In the genomic region with DNA sequence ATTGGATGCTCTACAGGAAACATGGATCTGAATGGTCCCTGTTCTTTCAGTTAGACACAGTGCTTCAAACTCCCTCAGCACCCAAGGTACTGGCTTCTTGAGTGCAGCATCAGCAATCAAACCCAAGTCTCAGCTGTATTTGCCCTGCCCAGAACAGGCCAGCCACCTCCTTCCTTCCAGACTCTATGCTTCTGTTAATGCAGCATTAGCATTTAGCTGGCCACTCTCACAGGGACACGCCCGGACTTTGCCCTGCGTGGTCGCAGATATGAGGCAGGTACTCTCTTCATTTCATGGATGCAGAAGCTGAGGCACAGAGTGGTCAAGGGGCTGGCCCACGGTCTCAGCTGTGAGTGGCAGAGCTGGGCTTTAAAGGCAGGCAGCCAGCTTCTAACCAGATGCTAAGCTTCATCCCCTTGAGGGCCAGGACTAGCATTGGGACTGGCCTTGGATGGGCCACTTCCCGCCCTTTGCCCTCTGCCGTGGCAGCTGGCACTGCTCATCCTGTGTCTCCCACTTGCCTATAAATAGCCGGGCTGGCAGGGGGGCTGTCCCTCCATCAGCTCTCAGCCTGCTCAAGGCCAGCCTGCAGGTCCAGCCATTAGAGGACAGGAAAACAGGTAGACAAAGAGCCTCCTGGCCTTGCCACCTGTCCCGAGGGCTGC, we compare ENCODE assay signal across 29 cellular contexts. TPM values are rescaled to one million over a fixed set of nuclear protein-coding genes. Genes with fewer than 3 reads are reported as not detected.
DNase-seq lines count a peak whose midpoint lies in the region; ATAC-seq, FAIRE-seq and TF ChIP-seq lines count a peak whose summit lies in the region.
"Had no signal": no experiment of that assay in that cellular context is flagged by ENCODE, and none has a peak within 500 bp of the region (broad histone marks: within the 10 kb centered on the region; RNA-seq: fewer than 3 reads in every experiment).

No MANE protein-coding gene starts in this region.

- H3K27ac ChIP-seq in SJCRH30: no peak overlapping the region
- H3K27ac ChIP-seq in HepG2 (ENCODE audit: extremely low read length, insufficient read depth, low read length): no peak overlapping the region
- H3K27ac ChIP-seq: colonic mucosa, GM23248, HL-60, neutrophil, thoracic aorta had no signal

- H4K20me1 ChIP-seq in HepG2 (ENCODE audit: insufficient read depth, low read length): no peaks in the 10 kb centered on the region

- H3K4me1 Mint-ChIP-seq in activated CD4-positive, alpha-beta T cell treated with anti-CD3 and anti-CD28 coated beads, Interleukin-2, amount 10 ng/mL, durations not matched to agents 24 days and 14 days: peaks cover 4% of the 10 kb centered on the region

- TF ChIP-seq EP300 in HepG2 (IDR thresholded peaks at IDR 0.05; ENCODE audit: low read depth in 2 of 2, low read length in 2 of 2): no peak
- no peak for TF ChIP-seq EP300 in HepG2 (CRISPR knock-in tag; IDR thresholded peaks at IDR 0.05; ENCODE audit: borderline replicate concordance)

- in situ Hi-C loops in HepG2 (cut with HindIII; ENCODE audit: extremely low pct_ligation_motif_present, low pct_unique_long_range_greater_than_20kb): no loop called here

- DNase-seq in COLO668 (lab: John Stamatoyannopoulos, UW; ENCODE audit: unreplicated experiment) (peak; percentile 88), DMS 273 treated with DMSO at 0.1 percent for 48 hours (lab: John Stamatoyannopoulos, UW) (peak; percentile 22), SJCRH30 (peak; percentile 55 to 66), HepG2 (ENCODE audit: low spot score) (no peak), islet precursor cell (no peak)
- DNase-seq in activated CD4-positive, alpha-beta T cell treated with anti-CD3 and anti-CD28 coated beads, Interleukin-2, amount 10 ng/mL, durations not matched to agents 24 days and 14 days: no peak
- DNase-seq: activated CD4-positive, alpha-beta memory T cell treated with anti-CD3 and anti-CD28 coated beads for 36 hours; CD4-positive, CD25-positive, alpha-beta regulatory T cell; colonic mucosa; effector CD8-positive, alpha-beta T cell; GM23248; head of caudate nucleus; HFFc6; mesendoderm; NCI-H1930; NCI-H226; stimulated activated naive CD8-positive, alpha-beta T cell treated with anti-CD3 and anti-CD28 coated beads, Interleukin-15, Interleukin-2, amounts not matched to agents 100 U/mL and 50 U/mL, for 24 hours had no signal

- H3K4me3 Mint-ChIP-seq in activated CD4-positive, alpha-beta T cell treated with anti-CD3 and anti-CD28 coated beads, Interleukin-2, amount 10 ng/mL, durations not matched to agents 24 days and 14 days: no peak overlapping the region
- H3K4me3 Mint-ChIP-seq: activated CD4-positive, alpha-beta memory T cell treated with anti-CD3 and anti-CD28 coated beads for 36 hours; activated naive CD4-positive, alpha-beta T cell treated with anti-CD3 and anti-CD28 coated beads, Interleukin-2, amount 50 U/mL, for 24 hours; activated T-helper 17 cell treated with anti-CD3 and anti-CD28 coated beads, Interleukin-2, amount 50 U/mL, for 72 hours; CD4-positive, CD25-positive, alpha-beta regulatory T cell; HFFc6 had no signal

- H3K79me2 ChIP-seq in HepG2 (ENCODE audit: insufficient read depth, low read length): no peaks in the 10 kb centered on the region

- peaks cover 5% of the 10 kb centered on the region; the same call in 1 of the 2 replicates for H3K4me1 ChIP-seq in SJCRH30
- H3K4me1 ChIP-seq in HepG2 (ENCODE audit: insufficient read depth, low read length): peaks cover 83% of the 10 kb centered on the region

- H3K4me2 ChIP-seq in HepG2 (ENCODE audit: low read depth, low read length): peak overlapping the region; percentile 80

- no peaks in the 10 kb centered on the region for H3K27me3 Mint-ChIP-seq in activated CD4-positive, alpha-beta T cell treated with anti-CD3 and anti-CD28 coated beads, Interleukin-2, amount 10 ng/mL, durations not matched to agents 24 days and 14 days
- H3K27me3 Mint-ChIP-seq: activated CD4-positive, alpha-beta memory T cell treated with anti-CD3 and anti-CD28 coated beads for 36 hours; activated naive CD4-positive, alpha-beta T cell treated with anti-CD3 and anti-CD28 coated beads, Interleukin-2, amount 50 U/mL, for 24 hours; activated T-helper 17 cell treated with anti-CD3 and anti-CD28 coated beads, Interleukin-2, amount 50 U/mL, for 72 hours had no signal

- CTCF ChIA-PET in HepG2 (lab: Yijun Ruan, JAX; ENCODE audit: low intra/inter-chr PET ratio, low total read pairs): no interaction called here

- H3K27ac Mint-ChIP-seq in activated CD4-positive, alpha-beta T cell treated with anti-CD3 and anti-CD28 coated beads, Interleukin-2, amount 10 ng/mL, durations not matched to agents 24 days and 14 days: no peak overlapping the region
- H3K27ac Mint-ChIP-seq: activated CD4-positive, alpha-beta memory T cell treated with anti-CD3 and anti-CD28 coated beads for 36 hours; CD4-positive, CD25-positive, alpha-beta regulatory T cell; HFFc6 had no signal

- no peak overlapping the region for H3K4me3 ChIP-seq in SJCRH30
- H3K4me3 ChIP-seq in HepG2 (replicated peaks in 1 of 3; ENCODE audit: insufficient read depth in 1 of 3, low read depth in 2 of 3, low read length in 3 of 3): peak overlapping the region in 1 of 3 experiments; percentile 52; a peak in 1 of 6 replicates
- H3K4me3 ChIP-seq: colonic mucosa, GM23248, thoracic aorta had no signal

- intact Hi-C loops in HepG2 (cut with micrococcal nuclease; ENCODE audit: unreplicated experiment): loop anchor here (2.0 to 5.0 kb wide), 2 partner anchors 15 to 56 kb away; partner anchors contain the start of genes SLC25A29 and WDR25
- intact Hi-C loops in activated CD4-positive, alpha-beta T cell treated with anti-CD3 and anti-CD28 coated beads, Interleukin-2, amount 10 ng/mL, durations not matched to agents 24 days and 14 days (cut with micrococcal nuclease): no loop called here

- no peak for TF ChIP-seq POLR2A in HepG2 (IDR thresholded peaks at IDR 0.05; ENCODE audit: insufficient read depth in 1 of 2, low read depth in 2 of 2, low read length in 2 of 2)

- no peak for TF ChIP-seq RAD21 in HepG2 (CRISPR knock-in tag; IDR thresholded peaks at IDR 0.05)

- H3K27me3 ChIP-seq in SJCRH30 (no peaks in the 10 kb centered on the region), HepG2 (ENCODE audit: control insufficient read depth in 1 of 2, insufficient read depth in 2 of 2, low read length in 2 of 2) (peaks cover 0 to 2% of the 10 kb centered on the region in 2 experiments; a peak in 1 of 5 replicates)
- H3K27me3 ChIP-seq: colonic mucosa, neutrophil had no signal

- FAIRE-seq in HepG2 (lab: Jason Lieb, UNC): no peak
- FAIRE-seq: TTC549, urothelium cell line had no signal

- ATAC-seq in HepG2 (no peak), GM21528 (IDR thresholded peaks at IDR 0.05; ENCODE audit: low FRiP score, unreplicated experiment) (no peak)
- ATAC-seq: activated CD4-positive, CD25-positive, alpha-beta regulatory T cell treated with anti-CD3 and anti-CD28 coated beads, Interleukin-2, amount 50 U/mL, for 24 hours; activated T-helper 17 cell treated with anti-CD3 and anti-CD28 coated beads, Interleukin-2, amount 50 U/mL, for 72 hours; stimulated activated naive CD8-positive, alpha-beta T cell treated with anti-CD3 and anti-CD28 coated beads, Interleukin-15, Interleukin-2, amounts not matched to agents 100 U/mL and 50 U/mL, for 24 hours had no signal

- H3K36me3 Mint-ChIP-seq in activated CD4-positive, alpha-beta T cell treated with anti-CD3 and anti-CD28 coated beads, Interleukin-2, amount 10 ng/mL, durations not matched to agents 24 days and 14 days (ENCODE audit: low read depth): no peaks in the 10 kb centered on the region
- H3K36me3 Mint-ChIP-seq: activated CD4-positive, alpha-beta memory T cell treated with anti-CD3 and anti-CD28 coated beads for 36 hours; activated naive CD4-positive, alpha-beta T cell treated with anti-CD3 and anti-CD28 coated beads, Interleukin-2, amount 50 U/mL, for 24 hours; CD4-positive, CD25-positive, alpha-beta regulatory T cell had no signal

- H3K36me3 ChIP-seq in SJCRH30: no peaks in the 10 kb centered on the region
- no peaks in the 10 kb centered on the region for H3K36me3 ChIP-seq in HepG2 (replicated peaks in 1 of 2; ENCODE audit: control insufficient read depth in 1 of 2, insufficient read depth in 2 of 2, low read length in 2 of 2)
- H3K36me3 ChIP-seq: colonic mucosa, neutrophil, thoracic aorta had no signal

- 0% methylated on average over 2 of the region's 9 CpGs for WGBS in HepG2 (ENCODE audit: low lambda C conversion rate)

- no peaks in the 10 kb centered on the region for H3K9me3 Mint-ChIP-seq in activated CD4-positive, alpha-beta T cell treated with anti-CD3 and anti-CD28 coated beads, Interleukin-2, amount 10 ng/mL, durations not matched to agents 24 days and 14 days
- H3K9me3 Mint-ChIP-seq: activated CD4-positive, alpha-beta memory T cell treated with anti-CD3 and anti-CD28 coated beads for 36 hours; activated naive CD4-positive, alpha-beta T cell treated with anti-CD3 and anti-CD28 coated beads, Interleukin-2, amount 50 U/mL, for 24 hours; activated T-helper 17 cell treated with anti-CD3 and anti-CD28 coated beads, Interleukin-2, amount 50 U/mL, for 72 hours; CD4-positive, CD25-positive, alpha-beta regulatory T cell; HFFc6 had no signal

- POLR2A ChIA-PET in HepG2 (lab: Yijun Ruan, JAX): interaction anchor here (0.6 to 1.2 kb wide), 3 partner anchors 8 to 1787 kb away, joined by 4 to 5 read pairs (median 4); no protein-coding TSS in a partner anchor

- TF ChIP-seq CTCF in HepG2 (CRISPR knock-in tag; IDR thresholded peaks at IDR 0.05): no peak

- BruUV-seq in HepG2 (replicated peaks; lab: Mats Ljungman, UMichigan): no TSS peak

- no peaks in the 10 kb centered on the region for H3K9me3 ChIP-seq in SJCRH30 (replicated peaks)
- no peaks in the 10 kb centered on the region for H3K9me3 ChIP-seq in HepG2 (ENCODE audit: low read length)
- H3K9me3 ChIP-seq: colonic mucosa, neutrophil, thoracic aorta had no signal

- no peak overlapping the region for H2AFZ ChIP-seq in HepG2 (ENCODE audit: low read length)
- H2AFZ ChIP-seq: GM23248 had no signal

- H3K9ac ChIP-seq in HepG2 (ENCODE audit: insufficient read depth, low read depth, low read length): no peak overlapping the region
- H3K9ac ChIP-seq: GM23248 had no signal

RNA-seq across cellular contexts. Expression of gene SLC25A47, which starts 1.5 kb away (rescaled TPM):
- 0.08 TPM in 1 of 2 replicates, not detected in the other for total RNA-seq in SJCRH30 (2014; rRNA removed; shearing (Covaris generic))
- total RNA-seq in HepG2 (2016; rRNA removed; fragmentation: Illumina TruSeq; extraction: Trizol): 0.87 and 1.0 TPM in 2 replicates
- total RNA-seq in HepG2 (2016; cell fraction: cytosol; rRNA removed; fragmentation: Illumina TruSeq; extraction: Trizol; ENCODE audit: low read depth): 0.71 and 1.5 TPM in 2 replicates
- 0.88 and 0.95 TPM in 2 replicates for total RNA-seq in HepG2 (2016; cell fraction: insoluble cytoplasmic fraction; rRNA removed; fragmentation: Illumina TruSeq; extraction: Trizol)
- total RNA-seq in HepG2 (2016; cell fraction: membrane; rRNA removed; fragmentation: Illumina TruSeq; extraction: Trizol): 0.53 and 1.1 TPM in 2 replicates
- 0.47 and 0.65 TPM in 2 replicates for total RNA-seq in HepG2 (2016; cell fraction: nucleus; rRNA removed; fragmentation: Illumina TruSeq; extraction: Trizol)
- polyA plus RNA-seq in HepG2 (2011; rRNA removed): 1.7 and 7.6 TPM in 2 replicates
- 3.2 and 4.5 TPM in 2 replicates for polyA plus RNA-seq in HepG2 (2011; cell fraction: cytosol; rRNA removed)
- 4.2 and 9.5 TPM in 2 replicates for polyA plus RNA-seq in HepG2 (2011; cell fraction: nucleus; rRNA removed)
- polyA plus RNA-seq in HepG2 (2012): 6.6 and 11.5 TPM in 2 replicates
- polyA plus RNA-seq in HepG2 (2016; cell fraction: cytosol; fragmentation: Illumina TruSeq; extraction: Trizol; ENCODE audit: low read depth): 0.17 and 0.24 TPM in 2 replicates
- 0.51 and 0.54 TPM in 2 replicates for polyA plus RNA-seq in HepG2 (2016; cell fraction: insoluble cytoplasmic fraction; fragmentation: Illumina TruSeq; extraction: Trizol; ENCODE audit: low read depth)
- 0.41 and 0.42 TPM in 2 replicates for polyA plus RNA-seq in HepG2 (2016; cell fraction: membrane; fragmentation: Illumina TruSeq; extraction: Trizol; ENCODE audit: low read depth)
- polyA plus RNA-seq in HepG2 (2016; cell fraction: nucleus; fragmentation: Illumina TruSeq; extraction: Trizol; ENCODE audit: insufficient read depth, low read depth): 0.53 and 0.61 TPM in 2 replicates
- polyA minus RNA-seq in HepG2 (2011; rRNA and poly(A)+ RNA removed; ENCODE audit: low replicate concordance): 4.3 TPM in 1 of 2 replicates, not detected in the other
- 2.3 and 3.1 TPM in 2 replicates for polyA minus RNA-seq in HepG2 (2011; cell fraction: cytosol; rRNA and poly(A)+ RNA removed)
- 0.52 and 1.5 TPM in 2 replicates for polyA minus RNA-seq in HepG2 (2011; cell fraction: nucleus; rRNA and poly(A)+ RNA removed)
- not detected in 2 replicates for total RNA-seq in activated CD4-positive, alpha-beta T cell treated with anti-CD3 and anti-CD28 coated beads, Interleukin-2, amount 10 ng/mL, durations not matched to agents 24 days and 14 days
- total RNA-seq: activated CD4-positive, alpha-beta memory T cell treated with anti-CD3 and anti-CD28 coated beads for 36 hours; activated T-helper 17 cell treated with anti-CD3 and anti-CD28 coated beads, Interleukin-2, amount 50 U/mL, for 72 hours; CD4-positive, CD25-positive, alpha-beta regulatory T cell; colonic mucosa; epithelial cell of proximal tubule; GM23248; HFFc6; posterior vena cava; T-helper 1 cell treated with Interleukin-12 subunit alpha and Interleukin-12 subunit beta and Interleukin-4 antibody, amounts not matched to agents 30 ng/mL and 1 ng/mL, for 36 hours; thoracic aorta had no signal
- polyA plus RNA-seq: CD4-positive, CD25-positive, alpha-beta regulatory T cell; GM23248 had no signal

RNA-seq across cellular contexts. Expression of gene SLC25A29, which starts 15.4 kb away (rescaled TPM):
- 55.2 and 57.1 TPM in 2 replicates for total RNA-seq in SJCRH30 (2014; rRNA removed; shearing (Covaris generic))
- total RNA-seq in HepG2 (2016; rRNA removed; fragmentation: Illumina TruSeq; extraction: Trizol): 9.6 and 17.2 TPM in 2 replicates
- total RNA-seq in HepG2 (2016; cell fraction: cytosol; rRNA removed; fragmentation: Illumina TruSeq; extraction: Trizol; ENCODE audit: low read depth): 2.4 and 2.6 TPM in 2 replicates
- 9.5 and 17.7 TPM in 2 replicates for total RNA-seq in HepG2 (2016; cell fraction: insoluble cytoplasmic fraction; rRNA removed; fragmentation: Illumina TruSeq; extraction: Trizol)
- 6.9 and 7.4 TPM in 2 replicates for total RNA-seq in HepG2 (2016; cell fraction: membrane; rRNA removed; fragmentation: Illumina TruSeq; extraction: Trizol)
- total RNA-seq in HepG2 (2016; cell fraction: nucleus; rRNA removed; fragmentation: Illumina TruSeq; extraction: Trizol): 15.9 and 18.2 TPM in 2 replicates
- polyA plus RNA-seq in HepG2 (2011; rRNA removed): 12.2 and 16.1 TPM in 2 replicates
- 6.9 and 11.5 TPM in 2 replicates for polyA plus RNA-seq in HepG2 (2011; cell fraction: cytosol; rRNA removed)
- polyA plus RNA-seq in HepG2 (2011; cell fraction: nucleus; rRNA removed): 98.4 and 122 TPM in 2 replicates
- 6.9 and 8.5 TPM in 2 replicates for polyA plus RNA-seq in HepG2 (2012)
- 1.4 and 1.6 TPM in 2 replicates for polyA plus RNA-seq in HepG2 (2016; cell fraction: cytosol; fragmentation: Illumina TruSeq; extraction: Trizol; ENCODE audit: low read depth)
- 8.9 and 9.4 TPM in 2 replicates for polyA plus RNA-seq in HepG2 (2016; cell fraction: insoluble cytoplasmic fraction; fragmentation: Illumina TruSeq; extraction: Trizol; ENCODE audit: low read depth)
- 3.8 and 4.2 TPM in 2 replicates for polyA plus RNA-seq in HepG2 (2016; cell fraction: membrane; fragmentation: Illumina TruSeq; extraction: Trizol; ENCODE audit: low read depth)
- polyA plus RNA-seq in HepG2 (2016; cell fraction: nucleus; fragmentation: Illumina TruSeq; extraction: Trizol; ENCODE audit: insufficient read depth, low read depth): 47.1 and 52.2 TPM in 2 replicates
- polyA minus RNA-seq in HepG2 (2011; rRNA and poly(A)+ RNA removed; ENCODE audit: low replicate concordance): 9.4 and 18.9 TPM in 2 replicates
- polyA minus RNA-seq in HepG2 (2011; cell fraction: cytosol; rRNA and poly(A)+ RNA removed): 4.6 and 8.4 TPM in 2 replicates
- polyA minus RNA-seq in HepG2 (2011; cell fraction: nucleus; rRNA and poly(A)+ RNA removed): 9.1 and 11.2 TPM in 2 replicates
- 16.4 and 17.0 TPM in 2 replicates for total RNA-seq in activated CD4-positive, alpha-beta T cell treated with anti-CD3 and anti-CD28 coated beads, Interleukin-2, amount 10 ng/mL, durations not matched to agents 24 days and 14 days

RNA-seq across cellular contexts. Expression of gene WDR25, which starts 54.7 kb away (rescaled TPM):
- 7.4 and 8.7 TPM in 2 replicates for total RNA-seq in SJCRH30 (2014; rRNA removed; shearing (Covaris generic))
- total RNA-seq in HepG2 (2016; rRNA removed; fragmentation: Illumina TruSeq; extraction: Trizol): 4.2 and 4.6 TPM in 2 replicates
- total RNA-seq in HepG2 (2016; cell fraction: cytosol; rRNA removed; fragmentation: Illumina TruSeq; extraction: Trizol; ENCODE audit: low read depth): 4.4 and 4.8 TPM in 2 replicates
- total RNA-seq in HepG2 (2016; cell fraction: insoluble cytoplasmic fraction; rRNA removed; fragmentation: Illumina TruSeq; extraction: Trizol): 3.9 and 4.2 TPM in 2 replicates
- total RNA-seq in HepG2 (2016; cell fraction: membrane; rRNA removed; fragmentation: Illumina TruSeq; extraction: Trizol): 3.5 and 3.9 TPM in 2 replicates
- total RNA-seq in HepG2 (2016; cell fraction: nucleus; rRNA removed; fragmentation: Illumina TruSeq; extraction: Trizol): 2.5 and 2.6 TPM in 2 replicates
- 2.4 and 2.7 TPM in 2 replicates for polyA plus RNA-seq in HepG2 (2011; rRNA removed)
- polyA plus RNA-seq in HepG2 (2011; cell fraction: cytosol; rRNA removed): 1.7 and 2.6 TPM in 2 replicates
- 2.3 and 2.6 TPM in 2 replicates for polyA plus RNA-seq in HepG2 (2011; cell fraction: nucleus; rRNA removed)
- 1.7 TPM in 2 replicates for polyA plus RNA-seq in HepG2 (2012)
- 1.4 and 2.7 TPM in 2 replicates for polyA plus RNA-seq in HepG2 (2016; cell fraction: cytosol; fragmentation: Illumina TruSeq; extraction: Trizol; ENCODE audit: low read depth)
- 4.5 and 5.6 TPM in 2 replicates for polyA plus RNA-seq in HepG2 (2016; cell fraction: insoluble cytoplasmic fraction; fragmentation: Illumina TruSeq; extraction: Trizol; ENCODE audit: low read depth)
- polyA plus RNA-seq in HepG2 (2016; cell fraction: membrane; fragmentation: Illumina TruSeq; extraction: Trizol; ENCODE audit: low read depth): 1.9 and 2.2 TPM in 2 replicates
- polyA plus RNA-seq in HepG2 (2016; cell fraction: nucleus; fragmentation: Illumina TruSeq; extraction: Trizol; ENCODE audit: insufficient read depth, low read depth): 3.1 and 4.3 TPM in 2 replicates
- polyA minus RNA-seq in HepG2 (2011; rRNA and poly(A)+ RNA removed; ENCODE audit: low replicate concordance): 6.6 and 21.3 TPM in 2 replicates
- polyA minus RNA-seq in HepG2 (2011; cell fraction: cytosol; rRNA and poly(A)+ RNA removed): 2.1 and 2.2 TPM in 2 replicates
- polyA minus RNA-seq in HepG2 (2011; cell fraction: nucleus; rRNA and poly(A)+ RNA removed): 3.7 and 5.2 TPM in 2 replicates
- total RNA-seq in activated CD4-positive, alpha-beta T cell treated with anti-CD3 and anti-CD28 coated beads, Interleukin-2, amount 10 ng/mL, durations not matched to agents 24 days and 14 days: 7.2 and 7.3 TPM in 2 replicates

Comparison
In these comparisons a context has a peak if more than half of its experiments do, and no peak if none do; other contexts are left out.
1. DNase-seq: peak in COLO668 (single experiment), DMS 273 treated with DMSO at 0.1 percent for 48 hours (single experiment) and SJCRH30 (2 of 2); none in HepG2 (single experiment), islet precursor cell (single experiment) and activated CD4-positive, alpha-beta T cell treated with anti-CD3 and anti-CD28 coated beads, Interleukin-2, amount 10 ng/mL, durations not matched to agents 24 days and 14 days (single experiment).